ENCODE assay signal across 22 cellular contexts in genomic region chr22:26417406-26417805, GRCh38. TPM values are rescaled to one million over a fixed set of nuclear protein-coding genes. Genes with fewer than 3 reads are reported as not detected.
DNase-seq lines count a peak whose midpoint lies in the region; ATAC-seq, FAIRE-seq and TF ChIP-seq lines count a peak whose summit lies in the region.
"Had no signal": no experiment of that assay in that cellular context is flagged by ENCODE, and none has a peak within 500 bp of the region (broad histone marks: within the 10 kb centered on the region; RNA-seq: fewer than 3 reads in every experiment).

No MANE protein-coding gene starts in this region.

- peaks cover 8% of the 10 kb centered on the region for H3K4me1 ChIP-seq in GM23338 (ENCODE audit: insufficient read depth)
- no peaks in the 10 kb centered on the region for H3K4me1 ChIP-seq in PC-9 (replicated peaks; ENCODE audit: insufficient read depth)
- peaks cover 12% of the 10 kb centered on the region for H3K4me1 ChIP-seq in skeletal muscle satellite cell (ENCODE audit: control insufficient read depth, insufficient read depth, low read length)
- H3K4me1 ChIP-seq in pancreas, result no peaks in the 10 kb centered on the region

- H3K4me2 ChIP-seq in GM23338 (no peak overlapping the region), PC-9 (peak overlapping the region; percentile 4; the same call in 1 of the 2 replicates), skeletal muscle satellite cell (ENCODE audit: low read length) (peak overlapping the region; percentile 30)

- H3K4me1 Mint-ChIP-seq in GM23338 (peaks cover 27% of the 10 kb centered on the region), Calu3 (ENCODE audit: low read depth, unreplicated experiment) (no peaks in the 10 kb centered on the region)
- H3K4me1 Mint-ChIP-seq: T-cell had no signal

- H3K27me3 ChIP-seq in GM23338 (ENCODE audit: insufficient read depth) (no peaks in the 10 kb centered on the region), PC-9 (ENCODE audit: insufficient read depth, low read depth) (peaks cover 94% of the 10 kb centered on the region), skeletal muscle satellite cell (ENCODE audit: control insufficient read depth, insufficient read depth, low read length) (peaks cover 51% of the 10 kb centered on the region), pancreas (no peaks in the 10 kb centered on the region)

- POLR2A ChIA-PET in PC-9 (lab: Charles Lee; ENCODE audit: unreplicated experiment), result no interaction called here

- H3K36me3 Mint-ChIP-seq in GM23338 (ENCODE audit: low read depth) (no peaks in the 10 kb centered on the region), Calu3 (ENCODE audit: insufficient read depth, unreplicated experiment) (no peaks in the 10 kb centered on the region)
- H3K36me3 Mint-ChIP-seq: activated naive CD4-positive, alpha-beta T cell treated with anti-CD3 and anti-CD28 coated beads, Interleukin-2, amount 50 U/mL, for 72 hours; T-cell had no signal

- intact Hi-C loops in PC-9 (cut with micrococcal nuclease; ENCODE audit: unreplicated experiment), result no loop called here
- intact Hi-C loops in Calu3 (cut with micrococcal nuclease; ENCODE audit: unreplicated experiment), result no loop called here
- intact Hi-C loops in pancreas (cut with DNase I), result no loop called here

- H4K20me1 ChIP-seq in GM23338 (replicated peaks; ENCODE audit: insufficient read depth) (no peaks in the 10 kb centered on the region), PC-9 (ENCODE audit: insufficient read depth) (no peaks in the 10 kb centered on the region)

- H3K27ac ChIP-seq in GM23338 (ENCODE audit: low read depth) (no peak overlapping the region), PC-9 (no peak overlapping the region), epithelial cell of prostate (peak overlapping the region; percentile 56), pancreas (no peak overlapping the region)
- H3K27ac ChIP-seq: heart right ventricle had no signal

- H3F3A ChIP-seq in GM23338 (replicated peaks; ENCODE audit: low read depth), result no peaks in the 10 kb centered on the region; the same call in 1 of the 2 replicates
- H3F3A ChIP-seq in PC-9 (ENCODE audit: insufficient read depth, low read depth), result no peaks in the 10 kb centered on the region

- no peaks in the 10 kb centered on the region for H3K9me3 Mint-ChIP-seq in GM23338
- no peaks in the 10 kb centered on the region for H3K9me3 Mint-ChIP-seq in Calu3 (ENCODE audit: low read depth, unreplicated experiment)
- H3K9me3 Mint-ChIP-seq: activated naive CD4-positive, alpha-beta T cell treated with anti-CD3 and anti-CD28 coated beads, Interleukin-2, amount 50 U/mL, for 72 hours had no signal

- 58 to 61% methylated on average over 3 of the region's 3 CpGs for WGBS in pancreas, 2 donors

- BruUV-seq in PC-9 (replicated peaks; lab: Mats Ljungman, UMichigan), result no TSS peak
- BruUV-seq in Calu3 (replicated peaks; lab: Mats Ljungman, UMichigan), result no TSS peak

- H3K4me3 Mint-ChIP-seq in GM23338 (no peak overlapping the region), Calu3 (ENCODE audit: low read depth, unreplicated experiment) (no peak overlapping the region)
- H3K4me3 Mint-ChIP-seq: T-cell had no signal

- no peak for DNase-seq in GM23338 (ENCODE audit: low spot score)
- DNase-seq in PC-9, result no peak
- DNase-seq in epithelial cell of prostate (ENCODE audit: low read depth, low spot score), result no peak
- no peak for DNase-seq in Calu3
- DNase-seq in pancreas, result no peak
- DNase-seq: activated CD4-positive, alpha-beta T cell treated with anti-CD3 and anti-CD28 coated beads, Interleukin-2, amount 50 U/mL, for 48 hours; activated CD4-positive, CD25-positive, alpha-beta regulatory T cell; activated CD8-positive, alpha-beta memory T cell treated with anti-CD3 and anti-CD28 coated beads, Interleukin-2, amount 50 U/mL, for 48 hours; C1 segment of cervical spinal cord; DND-41; heart right ventricle; Kasumi-1; NCI-H1694; NCI-H524 treated with DMSO at 0.1 percent for 48 hours; stimulated activated naive CD4-positive, alpha-beta T cell treated with Interleukin-2 at 50 U/mL for 16 hours; T-cell had no signal

- ATAC-seq in GM23338, result no peak
- no peak for ATAC-seq in pancreas
- no peak for ATAC-seq in HG03460 (IDR thresholded peaks at IDR 0.05; ENCODE audit: unreplicated experiment)
- ATAC-seq: activated naive CD4-positive, alpha-beta T cell treated with anti-CD3 and anti-CD28 coated beads, Interleukin-2, amount 50 U/mL, for 72 hours; esophagus mucosa; sciatic nerve; T-cell had no signal

- peaks cover under 1% of the 10 kb centered on the region; the same call in 1 of the 2 replicates for H3K9me3 ChIP-seq in PC-9 (ENCODE audit: insufficient read depth, low read depth)
- no peaks in the 10 kb centered on the region for H3K9me3 ChIP-seq in skeletal muscle satellite cell (replicated peaks; ENCODE audit: low read length)
- no peaks in the 10 kb centered on the region for H3K9me3 ChIP-seq in pancreas

- no peak for FAIRE-seq in pancreas (lab: Jason Lieb, UNC)

- CTCF ChIA-PET in PC-9 (lab: Charles Lee), result no interaction called here
- CTCF ChIA-PET in Calu3 (lab: Charles Lee), result interaction anchor here (0.6 kb wide), 1 partner anchor 625 kb away, joined by 3 read pairs; no protein-coding TSS in a partner anchor

- H3K9me2 ChIP-seq in GM23338 (ENCODE audit: insufficient read depth) (no peaks in the 10 kb centered on the region; the same call in 1 of the 2 replicates), PC-9 (ENCODE audit: insufficient read depth) (no peaks in the 10 kb centered on the region)

- no peak overlapping the region for H3K9ac ChIP-seq in skeletal muscle satellite cell (ENCODE audit: low read depth, low read length)

- peaks cover 5% of the 10 kb centered on the region for H3K27me3 Mint-ChIP-seq in GM23338 (ENCODE audit: insufficient read depth, low read depth, poor library complexity)
- H3K27me3 Mint-ChIP-seq in Calu3 (ENCODE audit: unreplicated experiment), result peaks cover 74% of the 10 kb centered on the region

- H2AFZ ChIP-seq in GM23338 (peak overlapping the region; percentile 19; the same call in 1 of the 2 replicates), PC-9 (no peak overlapping the region)

- no peaks in the 10 kb centered on the region for H3K79me2 ChIP-seq in GM23338 (replicated peaks; ENCODE audit: insufficient read depth)
- no peaks in the 10 kb centered on the region for H3K79me2 ChIP-seq in PC-9 (ENCODE audit: low read depth)

- H3K36me3 ChIP-seq in GM23338 (ENCODE audit: insufficient read depth) (no peaks in the 10 kb centered on the region), PC-9 (ENCODE audit: low read depth) (no peaks in the 10 kb centered on the region), skeletal muscle satellite cell (ENCODE audit: insufficient read depth, low read length) (no peaks in the 10 kb centered on the region), pancreas (no peaks in the 10 kb centered on the region)
- H3K36me3 ChIP-seq: heart right ventricle had no signal

- peak overlapping the region; percentile 63; the same call in 1 of the 2 replicates for H3K27ac Mint-ChIP-seq in GM23338
- H3K27ac Mint-ChIP-seq in Calu3 (ENCODE audit: unreplicated experiment), result no peak overlapping the region
- H3K27ac Mint-ChIP-seq: activated naive CD4-positive, alpha-beta T cell treated with anti-CD3 and anti-CD28 coated beads, Interleukin-2, amount 50 U/mL, for 72 hours; T-cell had no signal

- H3K4me3 ChIP-seq in GM23338 (no peak overlapping the region), PC-9 (no peak overlapping the region), skeletal muscle satellite cell (ENCODE audit: low read length) (no peak overlapping the region), pancreas (no peak overlapping the region)
- H3K4me3 ChIP-seq: heart right ventricle, lung had no signal

- TF ChIP-seq CTCF in GM23338 (conservative IDR thresholded peaks at IDR 0.05; ENCODE audit: low read depth in 2 of 2) (no peak), PC-9 (conservative IDR thresholded peaks at IDR 0.05) (no peak), Calu3 (IDR thresholded peaks at IDR 0.05; ENCODE audit: unreplicated experiment) (no peak), pancreas (IDR thresholded peaks at IDR 0.05) (no peak)

TF ChIP-seq in GM23338, 12 proteins besides CTCF, POLR2A, EP300 and RAD21 (continues in another document):
- TF ChIP-seq REST (IDR thresholded peaks at IDR 0.05; ENCODE audit: unreplicated experiment), result no peak

RNA-seq across cellular contexts. Expression of gene ASPHD2, which starts 11.7 kb away (rescaled TPM):
- 9.3 and 10.0 TPM in 2 replicates for total RNA-seq in GM23338 (2014; rRNA removed; shearing (Covaris generic))
- polyA plus RNA-seq in GM23338 (2016; fragmentation: Nextera tagmentation; extraction: Ambion mirVana), result 6.0 and 8.3 TPM in 2 replicates
- total RNA-seq in PC-9 (2021), result 0.33 and 0.44 TPM in 2 replicates
- 0.51 and 2.6 TPM in 2 replicates for total RNA-seq in skeletal muscle satellite cell (2012; rRNA removed)
- total RNA-seq in Calu3 (2022), result 0.40 and 0.71 TPM in 2 replicates
- under 1 TPM; 0.14 to 0.75 (median 0.27) TPM for total RNA-seq in pancreas
- under 1 TPM; 0.23 to 0.33 TPM for polyA plus RNA-seq in pancreas
